Comparison of ENCODE assay signal across 8 cellular contexts in the genomic region with DNA sequence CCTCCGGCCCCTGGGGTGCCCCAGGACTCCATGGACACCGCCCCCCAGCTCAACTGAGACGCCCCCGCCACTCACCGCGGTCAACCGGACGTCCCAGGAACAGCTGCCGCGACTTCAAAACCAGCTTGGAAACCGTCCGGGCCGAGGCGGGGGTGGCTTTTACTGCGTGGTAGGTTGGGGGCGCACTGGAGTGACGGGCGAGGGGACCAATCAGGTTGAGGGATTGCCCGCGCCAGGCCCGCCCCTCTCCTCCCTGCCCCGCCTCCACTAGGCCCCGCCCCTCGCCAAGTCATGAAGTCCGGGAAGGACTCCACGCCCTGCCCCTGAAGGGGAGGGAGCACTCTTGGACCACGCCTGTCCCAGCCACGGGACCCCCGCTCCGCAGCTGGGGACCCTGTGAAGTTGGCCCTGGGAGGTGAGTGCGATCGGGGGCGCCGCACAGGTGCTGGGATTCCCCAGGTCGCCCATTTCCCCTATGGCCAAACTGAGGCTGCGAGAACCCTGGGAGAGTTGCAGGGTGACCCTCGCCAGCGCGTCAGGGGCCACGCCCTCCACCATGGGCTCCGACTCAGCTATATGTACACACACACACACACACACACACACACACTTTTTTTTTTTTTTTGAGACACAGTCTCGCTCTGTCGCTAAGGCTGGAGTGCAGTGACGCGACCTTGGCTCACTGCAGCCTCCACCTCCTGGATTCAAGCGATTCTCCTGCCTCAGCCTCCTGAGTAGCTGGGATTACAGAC. TPM values are rescaled to one million over a fixed set of nuclear protein-coding genes. Genes with fewer than 3 reads are reported as not detected.
DNase-seq lines count a peak whose midpoint lies in the region; ATAC-seq, FAIRE-seq and TF ChIP-seq lines count a peak whose summit lies in the region.

A gene with protein sequence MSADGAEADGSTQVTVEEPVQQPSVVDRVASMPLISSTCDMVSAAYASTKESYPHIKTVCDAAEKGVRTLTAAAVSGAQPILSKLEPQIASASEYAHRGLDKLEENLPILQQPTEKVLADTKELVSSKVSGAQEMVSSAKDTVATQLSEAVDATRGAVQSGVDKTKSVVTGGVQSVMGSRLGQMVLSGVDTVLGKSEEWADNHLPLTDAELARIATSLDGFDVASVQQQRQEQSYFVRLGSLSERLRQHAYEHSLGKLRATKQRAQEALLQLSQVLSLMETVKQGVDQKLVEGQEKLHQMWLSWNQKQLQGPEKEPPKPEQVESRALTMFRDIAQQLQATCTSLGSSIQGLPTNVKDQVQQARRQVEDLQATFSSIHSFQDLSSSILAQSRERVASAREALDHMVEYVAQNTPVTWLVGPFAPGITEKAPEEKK (minus strand): TSS at position 134 of the 752 bp plus-strand sequence. CDS start 6,273 bp downstream, outside the sequence.

- H3K4me1 ChIP-seq in IMR-90 (ENCODE audit: control insufficient read depth, insufficient read depth, low read length) (no peaks in the 10 kb centered on the region), pancreas (peaks cover 0 to 4% (median 0%) of the 10 kb centered on the region in 3 donors), thymus (ENCODE audit: control insufficient read depth, insufficient read depth, low read length) (no peaks in the 10 kb centered on the region)

- POLR2A ChIA-PET in IMR-90 (lab: Charles Lee; ENCODE audit: unreplicated experiment): interaction anchor here (0.5 to 1.5 kb wide), 7 partner anchors 9 to 1094 kb away, joined by 3 to 7 read pairs (median 3); a partner anchor contains a TSS
- POLR2A ChIA-PET in activated naive CD8-positive, alpha-beta T cell treated with anti-CD3 and anti-CD28 coated beads, Interleukin-2, amount 10 ng/mL, durations not matched to agents 7 days and 5 days (lab: Charles Lee): interaction anchor here (0.8 to 2.3 kb wide), 6 partner anchors 45 to 143 kb away, joined by 3 to 9 read pairs (median 3); no protein-coding TSS in a partner anchor

- peak within 1 kb of the TSS; percentile 93 for H3K14ac ChIP-seq in IMR-90 (replicated peaks; ENCODE audit: low read depth, low read length)

- H3K4me2 ChIP-seq in IMR-90 (ENCODE audit: low read depth, low read length): peak within 1 kb of the TSS; percentile 88

- intact Hi-C loops in Calu3 (cut with micrococcal nuclease; ENCODE audit: unreplicated experiment) (no loop called here), IMR-90 (cut with micrococcal nuclease) (loop anchor here (2.0 to 5.0 kb wide), 2 partner anchors 55 to 101 kb away; a partner anchor contains a TSS), Right ventricle myocardium inferior (cut with DNase I) (loop anchor here (5.0 kb wide), 1 partner anchor 100 kb away; a partner anchor contains a TSS), pancreas (cut with DNase I) (no loop called here)

- in situ Hi-C loops in IMR-90 (cut with MboI; ENCODE audit: low sequenced_read_pairs): no loop called here

- peak within 1 kb of the TSS; percentile 94 for H3K4ac ChIP-seq in IMR-90 (ENCODE audit: low read depth, low read length)

- H3K4me1 Mint-ChIP-seq in Calu3 (ENCODE audit: low read depth, unreplicated experiment): peaks cover 12% of the 10 kb centered on the region
- H3K4me1 Mint-ChIP-seq in activated naive CD8-positive, alpha-beta T cell treated with anti-CD3 and anti-CD28 coated beads, Interleukin-2, amount 10 ng/mL, durations not matched to agents 7 days and 5 days: peaks cover 20% of the 10 kb centered on the region

- peak within 1 kb of the TSS; percentile 55 to 88 for H4K8ac ChIP-seq in IMR-90 (ENCODE audit: low read depth in 2 of 2, low read length in 2 of 2)

- peaks cover 6 to 46% of the 10 kb centered on the region in 2 experiments; a peak in 3 of 4 replicates for H3K79me1 ChIP-seq in IMR-90 (ENCODE audit: low read depth in 1 of 2, low read length in 2 of 2)

- no TSS peak for BruUV-seq in Calu3 (replicated peaks; lab: Mats Ljungman, UMichigan)
- BruUV-seq in IMR-90 (replicated peaks; lab: Mats Ljungman, UMichigan): no TSS peak

- H3K36me3 ChIP-seq in IMR-90 (ENCODE audit: control insufficient read depth, insufficient read depth, low read length): peaks cover 3% of the 10 kb centered on the region; the same call in 1 of the 2 replicates
- no peaks in the 10 kb centered on the region for H3K36me3 ChIP-seq in pancreas
- H3K36me3 ChIP-seq in thymus (ENCODE audit: control insufficient read depth, insufficient read depth): peaks cover 5% of the 10 kb centered on the region

- H2BK15ac ChIP-seq in IMR-90 (ENCODE audit: low read depth, low read length): peak within 1 kb of the TSS; percentile 87; the same call in 2 of the 3 replicates

- CTCF ChIA-PET in Calu3 (lab: Charles Lee): interaction anchor here (0.7 to 1.3 kb wide), 4 partner anchors 44 to 533 kb away, joined by 3 to 5 read pairs (median 4); no protein-coding TSS in a partner anchor
- CTCF ChIA-PET in IMR-90 (lab: Yijun Ruan, JAX): interaction anchor here (0.9 kb wide), 1 partner anchor 58 kb away, joined by 6 read pairs; no protein-coding TSS in a partner anchor

- peaks cover 32% of the 10 kb centered on the region for H3K36me3 Mint-ChIP-seq in Calu3 (ENCODE audit: insufficient read depth, unreplicated experiment)
- H3K36me3 Mint-ChIP-seq in activated naive CD8-positive, alpha-beta T cell treated with anti-CD3 and anti-CD28 coated beads, Interleukin-2, amount 10 ng/mL, durations not matched to agents 7 days and 5 days: no peaks in the 10 kb centered on the region

- DNase-seq in Calu3: peak; percentile 94
- peak; percentile 93 for DNase-seq in IMR-90
- peak; percentile 90 for DNase-seq in SW 1271 (lab: John Stamatoyannopoulos, UW)
- DNase-seq in activated naive CD8-positive, alpha-beta T cell treated with anti-CD3 and anti-CD28 coated beads, Interleukin-2, amount 10 ng/mL, durations not matched to agents 7 days and 5 days: peak; percentile 94
- DNase-seq in Right ventricle myocardium inferior (ENCODE audit: missing footprints): peak; percentile 99
- peak; percentile 93 to 99 (median 98) for DNase-seq in pancreas

- peak within 1 kb of the TSS; percentile 21; the same call in 1 of the 2 replicates for H2BK20ac ChIP-seq in IMR-90 (ENCODE audit: low read depth, low read length)

- ATAC-seq in GM21390 (IDR thresholded peaks at IDR 0.05; ENCODE audit: unreplicated experiment) (peak; percentile 69), IMR-90 (ENCODE audit: low read depth) (peak; percentile 95), Right ventricle myocardium inferior (peak; percentile 98), pancreas (peak; percentile 94 to 97 (median 97))
- ATAC-seq in activated naive CD8-positive, alpha-beta T cell treated with anti-CD3 and anti-CD28 coated beads, Interleukin-2, amount 10 ng/mL, durations not matched to agents 7 days and 5 days (ENCODE audit: low read depth): peak; percentile 85

- H2AK5ac ChIP-seq in IMR-90 (ENCODE audit: low read depth, low read length): peak within 1 kb of the TSS; percentile 98

- dilution Hi-C loops in IMR-90 (cut with HindIII; ENCODE audit: low sequenced_read_pairs, unreplicated experiment): no loop called here

- H3K18ac ChIP-seq in IMR-90 (ENCODE audit: low read depth, low read length): peak within 1 kb of the TSS; percentile 22; the same call in 1 of the 2 replicates

- no peak for FAIRE-seq in pancreas (lab: Jason Lieb, UNC)

- no peaks in the 10 kb centered on the region for H3K27me3 Mint-ChIP-seq in Calu3 (ENCODE audit: unreplicated experiment)
- H3K27me3 Mint-ChIP-seq in activated naive CD8-positive, alpha-beta T cell treated with anti-CD3 and anti-CD28 coated beads, Interleukin-2, amount 10 ng/mL, durations not matched to agents 7 days and 5 days: peaks cover 8% of the 10 kb centered on the region

- H2AK9ac ChIP-seq in IMR-90 (replicated peaks; ENCODE audit: low read depth, low read length, poor library complexity): peak within 1 kb of the TSS; percentile 99

- 0% methylated on average over 8 of the region's 46 CpGs; no CpG with 5 or more reads in 1 of the 2 experiments for WGBS in IMR-90 (ENCODE audit: extremely low coverage in 2 of 2, insufficient read length in 1 of 2), 2 experiments
- WGBS in pancreas, 2 donors: 4% methylated on average over 42 to 44 of the region's 46 CpGs
- 7% methylated on average over 46 of the region's 46 CpGs for WGBS in thymus

- peak within 1 kb of the TSS; percentile 85 for H3K9ac ChIP-seq in IMR-90 (ENCODE audit: low read depth, low read length)

- H2BK120ac ChIP-seq in IMR-90 (ENCODE audit: low read depth, low read length): peak within 1 kb of the TSS; percentile 97

- no peak for TF ChIP-seq RAD21 in IMR-90 (IDR thresholded peaks at IDR 0.05; ENCODE audit: low read length)

- peak within 1 kb of the TSS; percentile 79 for H3K27ac Mint-ChIP-seq in Calu3 (ENCODE audit: unreplicated experiment)
- peak within 1 kb of the TSS; percentile 70 for H3K27ac Mint-ChIP-seq in activated naive CD8-positive, alpha-beta T cell treated with anti-CD3 and anti-CD28 coated beads, Interleukin-2, amount 10 ng/mL, durations not matched to agents 7 days and 5 days

- peak within 1 kb of the TSS; percentile 85 for H2BK5ac ChIP-seq in IMR-90 (ENCODE audit: low read depth, low read length, poor library complexity, severe bottlenecking)

- peaks cover 26% of the 10 kb centered on the region for H4K20me1 ChIP-seq in IMR-90 (ENCODE audit: insufficient read depth, low read length)

- H3K4me3 ChIP-seq in IMR-90 (ENCODE audit: insufficient read depth, low read depth, low read length) (peak within 1 kb of the TSS; percentile 76), pancreas (peak within 1 kb of the TSS; percentile 44 to 87 (median 66)), thymus (ENCODE audit: low read length) (peak within 1 kb of the TSS; percentile 82)

- H3K56ac ChIP-seq in IMR-90 (ENCODE audit: extremely low read depth, insufficient read depth, low read length): peak within 1 kb of the TSS; percentile 80

- peak within 1 kb of the TSS; percentile 100 for H2AFZ ChIP-seq in IMR-90 (replicated peaks; ENCODE audit: low read length, poor library complexity)

- H3K4me3 Mint-ChIP-seq in Calu3 (ENCODE audit: low read depth, unreplicated experiment): peak within 1 kb of the TSS; percentile 74
- peak within 1 kb of the TSS; percentile 85 for H3K4me3 Mint-ChIP-seq in activated naive CD8-positive, alpha-beta T cell treated with anti-CD3 and anti-CD28 coated beads, Interleukin-2, amount 10 ng/mL, durations not matched to agents 7 days and 5 days

- peak within 1 kb of the TSS; percentile 87 for H3K23ac ChIP-seq in IMR-90 (ENCODE audit: low read depth, low read length)

- no peak for TF ChIP-seq CTCF in Calu3 (IDR thresholded peaks at IDR 0.05; ENCODE audit: unreplicated experiment)
- no peak for TF ChIP-seq CTCF in IMR-90 (conservative IDR thresholded peaks at IDR 0.05; ENCODE audit: low read depth, low read length)
- TF ChIP-seq CTCF in pancreas (IDR thresholded peaks at IDR 0.05): no peak

- H3K9me1 ChIP-seq in IMR-90 (ENCODE audit: insufficient read depth, low read length): peaks cover 13% of the 10 kb centered on the region

- H3K9me3 ChIP-seq in IMR-90 (ENCODE audit: control insufficient read depth, insufficient read depth, low read length) (no peaks in the 10 kb centered on the region), pancreas (no peaks in the 10 kb centered on the region), thymus (ENCODE audit: control insufficient read depth) (no peaks in the 10 kb centered on the region)

- H3K27ac ChIP-seq in IMR-90 (ENCODE audit: insufficient read depth, low read length): peak within 1 kb of the TSS; percentile 82
- peak within 1 kb of the TSS; percentile 35 to 82 (median 60) for H3K27ac ChIP-seq in pancreas
- peak within 1 kb of the TSS; percentile 86 for H3K27ac ChIP-seq in thymus (ENCODE audit: low read depth)

- H3K9me3 Mint-ChIP-seq in Calu3 (ENCODE audit: low read depth, unreplicated experiment): no peaks in the 10 kb centered on the region
- H3K9me3 Mint-ChIP-seq in activated naive CD8-positive, alpha-beta T cell treated with anti-CD3 and anti-CD28 coated beads, Interleukin-2, amount 10 ng/mL, durations not matched to agents 7 days and 5 days: no peaks in the 10 kb centered on the region

- TF ChIP-seq POLR2A in IMR-90 (IDR thresholded peaks at IDR 0.05; ENCODE audit: low read depth, low read length): no peak

- H4K91ac ChIP-seq in IMR-90 (ENCODE audit: insufficient read depth, low read depth, low read length): peak within 1 kb of the TSS; percentile 94

- H3K27me3 ChIP-seq in IMR-90 (ENCODE audit: control insufficient read depth, insufficient read depth, low read length): no peaks in the 10 kb centered on the region
- H3K27me3 ChIP-seq in pancreas: no peaks in the 10 kb centered on the region
- H3K27me3 ChIP-seq in thymus (ENCODE audit: control insufficient read depth, insufficient read depth): no peaks in the 10 kb centered on the region

- H4K5ac ChIP-seq in IMR-90 (ENCODE audit: low read depth, low read length): peak within 1 kb of the TSS; percentile 73

RNA-seq across cellular contexts. Expression of the gene that starts here (rescaled TPM):
- total RNA-seq in Calu3 (2022): 38.6 and 43.7 TPM in 2 replicates
- total RNA-seq in IMR-90 (2012; rRNA removed): 246 and 289 TPM in 2 replicates
- 147 and 170 TPM in 2 replicates for polyA plus RNA-seq in IMR-90 (2012; rRNA removed)
- 125 and 358 TPM in 2 replicates for polyA plus RNA-seq in IMR-90 (2012; cell fraction: cytosol; rRNA removed)
- polyA plus RNA-seq in IMR-90 (2012; cell fraction: nucleus; rRNA removed; ENCODE audit: low replicate concordance): 67.4 and 161 TPM in 2 replicates
- total RNA-seq in activated naive CD8-positive, alpha-beta T cell treated with anti-CD3 and anti-CD28 coated beads, Interleukin-2, amount 10 ng/mL, durations not matched to agents 7 days and 5 days: 10 to 100 TPM; 22.8 to 25.5 TPM
- 34.0 TPM for total RNA-seq in Right ventricle myocardium inferior
- total RNA-seq in pancreas: 10 to 100 TPM in 5 of 6 donors, 1 to 10 TPM in 1; 9.3 to 27.5 (median 13.0) TPM
- 10 to 100 TPM in 1 of 2 donors, 1 to 10 TPM in 1; 9.6 to 34.2 TPM for polyA plus RNA-seq in pancreas
- 45.8 TPM for polyA plus RNA-seq in thymus

Comparison
In these comparisons a context has a peak if more than half of its experiments do, and no peak if none do; other contexts are left out.
1. Peak in every context shown above with its lines: DNase-seq, ATAC-seq, H3K4me3 ChIP-seq and H3K27ac ChIP-seq.
2. intact Hi-C loops: an anchor here in IMR-90 (2.0 to 5.0 kb wide) and Right ventricle myocardium inferior (5.0 kb wide); none called in Calu3 and pancreas.